In genomic region chr2:6999161-6999877, GRCh38 we compare ENCODE assay signal across 12 cellular contexts.
A peak's percentile ranks its signal among the peaks of the same experiment; 100 is the strongest.
DNase-seq lines count a peak whose midpoint lies in the region; ATAC-seq and TF ChIP-seq lines count a peak whose summit lies in the region.
"Had no signal": no experiment of that assay in that cellular context is flagged by ENCODE, and none has a peak within 500 bp of the region (broad histone marks: within the 10 kb centered on the region; RNA-seq: fewer than 3 reads in every experiment).

No MANE protein-coding gene starts in this region.

- peak overlapping the region; percentile 80 for H3K27ac ChIP-seq in parathyroid adenoma

- no peaks in the 10 kb centered on the region for H3K9me3 ChIP-seq in parathyroid adenoma (ENCODE audit: control insufficient read depth, low read length)

- peaks cover 20% of the 10 kb centered on the region for H3K4me1 ChIP-seq in parathyroid adenoma

- H3K4me3 Mint-ChIP-seq in IgD-negative memory B cell = peak overlapping the region in 2 of 4 donors; percentile 83 to 87
- no peak overlapping the region for H3K4me3 Mint-ChIP-seq in T-helper 2 cell treated with Interferon-gamma antibody and Interleukin-4, amounts not matched to agents 5 μg/mL and 100 μg/mL, for 36 hours

- no peak overlapping the region for H3K4me2 ChIP-seq in parathyroid adenoma (ENCODE audit: low read length)

- H3K27me3 Mint-ChIP-seq in IgD-negative memory B cell = no peaks in the 10 kb centered on the region
- H3K27me3 Mint-ChIP-seq in T-helper 2 cell treated with Interferon-gamma antibody and Interleukin-4, amounts not matched to agents 5 μg/mL and 100 μg/mL, for 36 hours (ENCODE audit: low read depth) = no peaks in the 10 kb centered on the region

- H3K79me2 ChIP-seq in parathyroid adenoma = peaks cover 21% of the 10 kb centered on the region

- H3K27me3 ChIP-seq in parathyroid adenoma (ENCODE audit: control insufficient read depth, insufficient read depth, low read length) = no peaks in the 10 kb centered on the region

- intact Hi-C loops in sciatic nerve (cut with DNase I) = no loop called here

- no peak overlapping the region for H3K9ac ChIP-seq in parathyroid adenoma

- H3K4me1 Mint-ChIP-seq in IgD-negative memory B cell = peaks cover 12 to 25% (median 17%) of the 10 kb centered on the region in 3 donors
- H3K4me1 Mint-ChIP-seq in T-helper 2 cell treated with Interferon-gamma antibody and Interleukin-4, amounts not matched to agents 5 μg/mL and 100 μg/mL, for 36 hours (ENCODE audit: low read depth) = no peaks in the 10 kb centered on the region

- DNase-seq in dedifferentiated amniotic fluid mesenchymal stem cell (ENCODE audit: extremely low spot score) (no peak), NCI-H510A treated with DMSO at 0.1 percent for 48 hours (lab: John Stamatoyannopoulos, UW) (no peak), sciatic nerve (ENCODE audit: low spot score) (no peak)
- no peak for DNase-seq in T-helper 2 cell treated with Interferon-gamma antibody and Interleukin-4, amounts not matched to agents 5 μg/mL and 100 μg/mL, for 36 hours (ENCODE audit: low spot score)
- DNase-seq: activated naive CD4-positive, alpha-beta T cell treated with anti-CD3 and anti-CD28 coated beads, Interleukin-2, amount 50 U/mL, for 16 hours; mesendoderm; stimulated activated CD4-positive, alpha-beta T cell treated with anti-CD3 and anti-CD28 coated beads, Interleukin-4, amount 100 ng/mL, for 4 hours; SW 1271 had no signal

- ATAC-seq in GM19023 (IDR thresholded peaks at IDR 0.05; ENCODE audit: unreplicated experiment) = peak; percentile 76
- peak; percentile 80 for ATAC-seq in HG02623 (IDR thresholded peaks at IDR 0.05; ENCODE audit: unreplicated experiment)
- ATAC-seq in sciatic nerve = no peak

- no peak overlapping the region for H3K4me3 ChIP-seq in parathyroid adenoma (ENCODE audit: low read depth, low read length)

- H2AFZ ChIP-seq in parathyroid adenoma = peak overlapping the region; percentile 75

- no peaks in the 10 kb centered on the region for H3K9me3 Mint-ChIP-seq in IgD-negative memory B cell
- no peaks in the 10 kb centered on the region for H3K9me3 Mint-ChIP-seq in T-helper 2 cell treated with Interferon-gamma antibody and Interleukin-4, amounts not matched to agents 5 μg/mL and 100 μg/mL, for 36 hours

- no peaks in the 10 kb centered on the region for H3K36me3 ChIP-seq in parathyroid adenoma (ENCODE audit: control insufficient read depth, insufficient read depth, low read length)

- no peaks in the 10 kb centered on the region for H3K36me3 Mint-ChIP-seq in IgD-negative memory B cell
- peaks cover 12% of the 10 kb centered on the region for H3K36me3 Mint-ChIP-seq in T-helper 2 cell treated with Interferon-gamma antibody and Interleukin-4, amounts not matched to agents 5 μg/mL and 100 μg/mL, for 36 hours (ENCODE audit: low read depth)

- TF ChIP-seq CTCF in parathyroid adenoma (IDR thresholded peaks at IDR 0.05) = no peak

- peak overlapping the region; percentile 3 to 85 (median 60) for H3K27ac Mint-ChIP-seq in IgD-negative memory B cell
- H3K27ac Mint-ChIP-seq in T-helper 2 cell treated with Interferon-gamma antibody and Interleukin-4, amounts not matched to agents 5 μg/mL and 100 μg/mL, for 36 hours = no peak overlapping the region
